In the genomic region with DNA sequence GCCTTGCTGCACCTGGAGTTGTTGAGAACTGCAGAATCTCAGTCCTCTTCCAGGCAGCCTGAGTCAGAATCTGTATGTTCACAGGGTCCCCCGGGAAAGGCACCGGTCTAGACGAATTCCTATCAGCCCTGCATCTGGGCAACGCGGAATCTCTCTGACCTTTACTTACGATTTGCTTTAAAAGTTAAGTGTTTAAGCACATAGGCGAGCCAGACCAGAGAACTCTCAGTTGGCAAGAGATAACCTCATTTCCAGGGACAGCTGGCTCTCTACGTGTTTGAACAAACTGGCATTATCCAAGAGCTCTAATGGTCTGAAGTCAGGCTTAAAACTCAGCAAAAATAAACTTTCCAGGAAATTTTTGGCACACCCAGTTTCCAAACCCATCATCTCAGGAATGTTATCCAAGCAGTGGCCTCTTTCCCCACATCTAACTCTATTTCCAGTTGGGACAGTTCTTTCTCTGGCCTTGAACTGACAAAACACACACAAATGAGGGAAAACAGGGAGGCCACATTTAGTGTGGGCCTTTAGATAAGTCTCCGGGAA, we compare ENCODE assay signal across 19 cellular contexts. TPM values are rescaled to one million over a fixed set of nuclear protein-coding genes. Genes with fewer than 3 reads are reported as not detected.
A peak's percentile ranks its signal among the peaks of the same experiment; 100 is the strongest.
DNase-seq lines count a peak whose midpoint lies in the region; ATAC-seq, FAIRE-seq and TF ChIP-seq lines count a peak whose summit lies in the region.
"Had no signal": no experiment of that assay in that cellular context is flagged by ENCODE, and none has a peak within 500 bp of the region (broad histone marks: within the 10 kb centered on the region; RNA-seq: fewer than 3 reads in every experiment).

No MANE protein-coding gene starts in this region.

- CTCF ChIA-PET in activated CD8-positive, alpha-beta T cell treated with anti-CD3 and anti-CD28 coated beads, Interleukin-2, amount 10 ng/mL, durations not matched to agents 7 days and 5 days (lab: Charles Lee): no interaction called here

- peaks cover 13% of the 10 kb centered on the region for H3K4me1 Mint-ChIP-seq in activated CD8-positive, alpha-beta T cell treated with anti-CD3 and anti-CD28 coated beads, Interleukin-2, amount 10 ng/mL, durations not matched to agents 7 days and 5 days (ENCODE audit: low read depth)

- no peaks in the 10 kb centered on the region for H3K9me3 Mint-ChIP-seq in activated CD8-positive, alpha-beta T cell treated with anti-CD3 and anti-CD28 coated beads, Interleukin-2, amount 10 ng/mL, durations not matched to agents 7 days and 5 days (ENCODE audit: insufficient read depth)
- H3K9me3 Mint-ChIP-seq: activated naive CD8-positive, alpha-beta T cell treated with anti-CD3 and anti-CD28 coated beads, Interleukin-2, amount 10 ng/mL, durations not matched to agents 7 days and 5 days; GM23338 had no signal

- ATAC-seq in pancreas: peak; percentile 63 to 86 (median 83)
- ATAC-seq in activated CD8-positive, alpha-beta T cell treated with anti-CD3 and anti-CD28 coated beads, Interleukin-2, amount 10 ng/mL, durations not matched to agents 7 days and 5 days: no peak
- ATAC-seq: GM23338 had no signal

- intact Hi-C loops in pancreas (cut with DNase I): no loop called here

- POLR2A ChIA-PET in activated CD8-positive, alpha-beta T cell treated with anti-CD3 and anti-CD28 coated beads, Interleukin-2, amount 10 ng/mL, durations not matched to agents 7 days and 5 days (lab: Charles Lee): no interaction called here

- peak; percentile 29 for DNase-seq in DMS 273 (lab: John Stamatoyannopoulos, UW; ENCODE audit: unreplicated experiment)
- DNase-seq in DMS 273 treated with DMSO at 0.1 percent for 48 hours (lab: John Stamatoyannopoulos, UW): no peak
- DNase-seq in RPMI8226: peak; percentile 12
- peak; percentile 73 for DNase-seq in fibroblast of villous mesenchyme (ENCODE audit: low read depth)
- DNase-seq in pancreas: no peak
- DNase-seq in RCC 7860 (ENCODE audit: low spot score): no peak
- no peak for DNase-seq in activated CD8-positive, alpha-beta T cell treated with anti-CD3 and anti-CD28 coated beads, Interleukin-2, amount 10 ng/mL, durations not matched to agents 7 days and 5 days
- DNase-seq in GM10266 (ENCODE audit: extremely low spot score): no peak
- DNase-seq: activated CD4-positive, alpha-beta T cell treated with anti-CD3 and anti-CD28 coated beads, Interleukin-2, amount 50 U/mL, for 48 hours; activated naive CD8-positive, alpha-beta T cell treated with anti-CD3 and anti-CD28 coated beads, Interleukin-2, amount 10 ng/mL, durations not matched to agents 7 days and 5 days; activated T-cell treated with anti-CD3 and anti-CD28 coated beads, Interleukin-2, amount 50 U/mL, for 48 hours; posterior cingulate gyrus; WERI-Rb-1 had no signal

- H3K27ac Mint-ChIP-seq in activated CD8-positive, alpha-beta T cell treated with anti-CD3 and anti-CD28 coated beads, Interleukin-2, amount 10 ng/mL, durations not matched to agents 7 days and 5 days: no peak overlapping the region
- H3K27ac Mint-ChIP-seq: activated naive CD8-positive, alpha-beta T cell treated with anti-CD3 and anti-CD28 coated beads, Interleukin-2, amount 10 ng/mL, durations not matched to agents 7 days and 5 days; GM23338 had no signal

- H3K4me3 ChIP-seq in fibroblast of villous mesenchyme (ENCODE audit: low read depth, low read length) (no peak overlapping the region), pancreas (no peak overlapping the region)
- H3K4me3 ChIP-seq: BLaER1, esophagus muscularis mucosa, GM23338 had no signal

- H3K36me3 ChIP-seq in pancreas: no peaks in the 10 kb centered on the region
- H3K36me3 ChIP-seq: BLaER1, esophagus muscularis mucosa, WERI-Rb-1 had no signal

- TF ChIP-seq CTCF in fibroblast of villous mesenchyme (IDR thresholded peaks at IDR 0.05; ENCODE audit: insufficient read depth, low read depth, low read length) (no peak), pancreas (IDR thresholded peaks at IDR 0.05) (no peak), GM10266 (IDR thresholded peaks at IDR 0.05; ENCODE audit: control insufficient read depth, insufficient read depth, low read depth, missing control alignments) (no peak)

- 4 to 18% methylated on average over 9 of the region's 9 CpGs for WGBS in pancreas, 2 donors

- peaks cover 3% of the 10 kb centered on the region for H3K27me3 Mint-ChIP-seq in activated CD8-positive, alpha-beta T cell treated with anti-CD3 and anti-CD28 coated beads, Interleukin-2, amount 10 ng/mL, durations not matched to agents 7 days and 5 days (ENCODE audit: low read depth)

- H3K27me3 ChIP-seq in pancreas: no peaks in the 10 kb centered on the region
- H3K27me3 ChIP-seq: BLaER1, esophagus muscularis mucosa had no signal

- peak overlapping the region in 1 of 4 donors; percentile 9 for H3K27ac ChIP-seq in pancreas
- H3K27ac ChIP-seq: 22Rv1, BLaER1, esophagus muscularis mucosa, WERI-Rb-1 had no signal

- no peaks in the 10 kb centered on the region for H3K36me3 Mint-ChIP-seq in activated CD8-positive, alpha-beta T cell treated with anti-CD3 and anti-CD28 coated beads, Interleukin-2, amount 10 ng/mL, durations not matched to agents 7 days and 5 days (ENCODE audit: low read depth)
- H3K36me3 Mint-ChIP-seq: type B pancreatic cell had no signal

- H3K9me3 ChIP-seq in pancreas: no peaks in the 10 kb centered on the region
- H3K9me3 ChIP-seq: esophagus muscularis mucosa had no signal

- FAIRE-seq in pancreas (lab: Jason Lieb, UNC): no peak
- FAIRE-seq in RCC 7860 (lab: Jason Lieb, UNC): no peak
- FAIRE-seq: bronchial epithelial cell had no signal

- no peak overlapping the region for H3K4me3 Mint-ChIP-seq in activated CD8-positive, alpha-beta T cell treated with anti-CD3 and anti-CD28 coated beads, Interleukin-2, amount 10 ng/mL, durations not matched to agents 7 days and 5 days
- H3K4me3 Mint-ChIP-seq: activated naive CD8-positive, alpha-beta T cell treated with anti-CD3 and anti-CD28 coated beads, Interleukin-2, amount 10 ng/mL, durations not matched to agents 7 days and 5 days; GM23338 had no signal

- peaks cover 0 to 11% (median 7%) of the 10 kb centered on the region in 3 donors for H3K4me1 ChIP-seq in pancreas

RNA-seq across cellular contexts. Expression of a gene that starts 53.4 kb away (rescaled TPM):
- 5.8 and 13.4 TPM in 2 replicates for total RNA-seq in fibroblast of villous mesenchyme
- 10 to 100 TPM; 15.7 to 51.6 (median 36.3) TPM for total RNA-seq in pancreas
- 10 to 100 TPM; 22.3 to 68.5 TPM for polyA plus RNA-seq in pancreas
- total RNA-seq in activated CD8-positive, alpha-beta T cell treated with anti-CD3 and anti-CD28 coated beads, Interleukin-2, amount 10 ng/mL, durations not matched to agents 7 days and 5 days: not detected
- total RNA-seq: activated naive CD8-positive, alpha-beta T cell treated with anti-CD3 and anti-CD28 coated beads, Interleukin-2, amount 10 ng/mL, durations not matched to agents 7 days and 5 days had no signal

Comparison
In these comparisons a context has a peak if more than half of its experiments do, and no peak if none do; other contexts are left out.
1. DNase-seq: peak in DMS 273 (single experiment), RPMI8226 (single experiment) and fibroblast of villous mesenchyme (single experiment); none in DMS 273 treated with DMSO at 0.1 percent for 48 hours (single experiment), pancreas (0 of 6), RCC 7860 (single experiment), activated CD8-positive, alpha-beta T cell treated with anti-CD3 and anti-CD28 coated beads, Interleukin-2, amount 10 ng/mL, durations not matched to agents 7 days and 5 days (single experiment) and GM10266 (single experiment).